In the genomic region with DNA sequence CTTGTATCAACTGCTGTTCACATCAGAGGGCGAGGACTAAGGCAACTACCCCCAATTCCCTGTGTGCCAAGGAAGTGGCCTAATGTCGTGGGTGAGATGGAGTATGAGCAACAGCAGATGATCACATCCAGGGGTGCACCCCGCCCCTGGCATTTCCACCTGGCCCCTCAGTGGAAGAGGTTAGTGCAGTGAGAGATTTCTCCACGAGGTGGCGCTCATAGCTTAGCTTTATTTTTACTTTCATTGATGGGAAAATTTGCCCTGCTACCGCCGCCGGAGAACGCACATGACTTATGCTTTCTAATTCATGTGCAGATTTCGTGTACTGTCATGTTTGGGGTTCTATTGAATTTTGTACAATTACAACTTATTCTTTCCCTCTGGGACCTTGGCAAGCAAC, we compare ENCODE assay signal across 8 cellular contexts.
DNase-seq lines count a peak whose midpoint lies in the region; ATAC-seq lines count a peak whose summit lies in the region.

No MANE protein-coding gene starts in this region.

- H3K36me3 ChIP-seq in adipocyte (ENCODE audit: control insufficient read depth, insufficient read depth, low read length, severe bottlenecking): no peaks in the 10 kb centered on the region

- in situ Hi-C loops in Caki2 (cut with HindIII; ENCODE audit: low pct_unique_long_range_greater_than_20kb, low sequenced_read_pairs): no loop called here

- DNase-seq in Caki2 (ENCODE audit: low read depth) (peak; percentile 37), HuH-7.5 (ENCODE audit: low spot score) (peak; percentile 5), NOMO-1 treated with dmso at 0.1 percent for 144 hours (lab: John Stamatoyannopoulos, UW; ENCODE audit: unreplicated experiment) (peak; percentile 19), adipocyte (ENCODE audit: low read depth) (peak; percentile 69), hypothalamus (lab: John Stamatoyannopoulos, UW) (peak in 45 of 51 donors; percentile 1 to 78 (median 28)), GF-D8 (lab: John Stamatoyannopoulos, UW) (no peak)
- peak; percentile 7 to 52 for DNase-seq in stimulated activated CD4-positive, alpha-beta T cell treated with anti-CD3 and anti-CD28 coated beads, Interleukin-12 subunit alpha, Interleukin-12 subunit beta, amount 100 ng/mL, for 24 hours (ENCODE audit: low read depth in 2 of 2)

- H3K4me1 ChIP-seq in adipocyte (ENCODE audit: control insufficient read depth, insufficient read depth, low read length): no peaks in the 10 kb centered on the region

- peak; percentile 63 for ATAC-seq in GM19467 (IDR thresholded peaks at IDR 0.05; ENCODE audit: unreplicated experiment)

- no peak overlapping the region for H3K9ac ChIP-seq in adipocyte (ENCODE audit: low read length)

- H3K27me3 ChIP-seq in adipocyte (replicated peaks; ENCODE audit: control insufficient read depth, insufficient read depth, low read length): peaks cover 17% of the 10 kb centered on the region

- no peak overlapping the region for H3K4me3 ChIP-seq in adipocyte (ENCODE audit: low read length)

- peaks cover 4% of the 10 kb centered on the region for H3K9me3 ChIP-seq in adipocyte (ENCODE audit: control insufficient read depth, low read length)
